1 cellular context compared by ENCODE assay signal in genomic region chr4:13484045-13484748, GRCh38.
TF ChIP-seq lines count a peak whose summit lies in the region.

RAB28 (minus strand) TSS chr4:13484340.

TF ChIP-seq in GM12878, 131 proteins besides CTCF, POLR2A, EP300 and RAD21 (continued from another document and continues in another):
- TF ChIP-seq ZNF687 (IDR thresholded peaks at IDR 0.05) (no peak; the same call in 1 of the 2 replicates), E2F8 (IDR thresholded peaks at IDR 0.05; ENCODE audit: low read depth, partially characterized antibody) (peak; percentile 66), ZBTB4 (CRISPR knock-in tag; IDR thresholded peaks at IDR 0.05) (no peak), FOXM1 (IDR thresholded peaks at IDR 0.05; ENCODE audit: low read depth, low read length) (no peak), IRF5 (IDR thresholded peaks at IDR 0.05; ENCODE audit: borderline replicate concordance) (no peak), BCLAF1 (IDR thresholded peaks at IDR 0.05) (peak; percentile 93), CREM (IDR thresholded peaks at IDR 0.05; ENCODE audit: low read depth) (peak; percentile 86), ZBED1 (IDR thresholded peaks at IDR 0.05; ENCODE audit: borderline replicate concordance) (no peak), ESRRA (IDR thresholded peaks at IDR 0.05; ENCODE audit: low read length) (no peak), ZBTB33 (IDR thresholded peaks at IDR 0.05) (no peak), ZNF274 (IDR thresholded peaks at IDR 0.05; ENCODE audit: insufficient read depth, insufficient read length) (no peak), CBFB (IDR thresholded peaks at IDR 0.05; ENCODE audit: low read depth) (no peak), SUZ12 (IDR thresholded peaks at IDR 0.05; ENCODE audit: unreplicated experiment) (no peak), EZH2 (IDR thresholded peaks at IDR 0.05; ENCODE audit: borderline replicate concordance, control insufficient read depth, low read depth, low read length) (no peak), TCF12 (IDR thresholded peaks at IDR 0.05; ENCODE audit: low read depth, low read length) (no peak), NFXL1 (IDR thresholded peaks at IDR 0.05; ENCODE audit: borderline replicate concordance) (no peak), IRF4 (IDR thresholded peaks at IDR 0.05; ENCODE audit: low read depth, low read length) (no peak), ZNF622 (IDR thresholded peaks at IDR 0.05) (no peak), JUNB (IDR thresholded peaks at IDR 0.05) (no peak), SIN3A (IDR thresholded peaks at IDR 0.05; ENCODE audit: low read depth, low read length) (peak; percentile 75), EGR1 (IDR thresholded peaks at IDR 0.05; ENCODE audit: borderline replicate concordance in 1 of 2, low read depth in 2 of 2, low read length in 2 of 2) (peak in 1 of 2 experiments; percentile 68; a peak in 1 of 3 replicates), SIX5 (IDR thresholded peaks at IDR 0.05; ENCODE audit: low read depth, low read length, severe bottlenecking) (peak; percentile 32), STAT1 (conservative IDR thresholded peaks at IDR 0.05) (no peak; the same call in 1 of the 2 replicates), BHLHE40 (IDR thresholded peaks at IDR 0.05; ENCODE audit: borderline replicate concordance in 1 of 2, low read depth in 2 of 2, low read length in 1 of 2) (peak; percentile 97), ZNF384 (IDR thresholded peaks at IDR 0.05; ENCODE audit: borderline replicate concordance, low read depth, low read length) (no peak), FOS (IDR thresholded peaks at IDR 0.05; ENCODE audit: borderline replicate concordance, extremely low read depth, insufficient read length) (no peak), HDAC2 (IDR thresholded peaks at IDR 0.05) (no peak), ZBTB40 (IDR thresholded peaks at IDR 0.05; ENCODE audit: borderline replicate concordance) (peak; percentile 23; the same call in 1 of the 2 replicates), PRDM15 (CRISPR knock-in tag; IDR thresholded peaks at IDR 0.05) (no peak), MTA3 (IDR thresholded peaks at IDR 0.05; ENCODE audit: borderline replicate concordance, low read length) (no peak), NBN (IDR thresholded peaks at IDR 0.05) (peak; percentile 86)
